19 cellular contexts compared by ENCODE assay signal in genomic region chr16:49576941-49577340, GRCh38.
DNase-seq lines count a peak whose midpoint lies in the region; ATAC-seq, FAIRE-seq and TF ChIP-seq lines count a peak whose summit lies in the region.
"Had no signal": no experiment of that assay in that cellular context is flagged by ENCODE, and none has a peak within 500 bp of the region (broad histone marks: within the 10 kb centered on the region; RNA-seq: fewer than 3 reads in every experiment).

No MANE protein-coding gene starts in this region.

- H3K36me3 ChIP-seq in bronchial epithelial cell (ENCODE audit: control insufficient read depth, insufficient read depth, low read length): no peaks in the 10 kb centered on the region

- no peak for TF ChIP-seq CTCF in bronchial epithelial cell (IDR thresholded peaks at IDR 0.05; ENCODE audit: insufficient read depth, low read length, severe bottlenecking)

- ATAC-seq in right cardiac atrium: no peak
- no peak for ATAC-seq in GM19023 (IDR thresholded peaks at IDR 0.05; ENCODE audit: unreplicated experiment)

- no peak overlapping the region for H3K4me3 ChIP-seq in bronchial epithelial cell (ENCODE audit: low read depth, low read length)
- H3K4me3 ChIP-seq in right cardiac atrium (ENCODE audit: low read length): no peak overlapping the region
- H3K4me3 ChIP-seq: GM23248 had no signal

- DNase-seq in GM12892 (ENCODE audit: insufficient read length) (no peak), bronchial epithelial cell (ENCODE audit: low read depth) (no peak), posterior vena cava (ENCODE audit: low spot score) (peak; percentile 50), right cardiac atrium (no peak), 8988T (no peak)
- DNase-seq: C1 segment of cervical spinal cord; Calu3; CD4-positive, alpha-beta memory T cell; COR-L47; DMS53; DMS79 treated with DMSO at 0.1 percent for 48 hours; GF-D8; GM23248; H7; HCEC 1CT had no signal

- H3K27me3 ChIP-seq in bronchial epithelial cell (ENCODE audit: control insufficient read depth, insufficient read depth, low read length) (no peaks in the 10 kb centered on the region), right cardiac atrium (ENCODE audit: control insufficient read depth, insufficient read depth) (no peaks in the 10 kb centered on the region)

- FAIRE-seq in GM12892 (lab: Jason Lieb, UNC) (peak; percentile 17), bronchial epithelial cell (lab: Jason Lieb, UNC) (peak; percentile 36)
- FAIRE-seq: GM12891, GM19239, H1 had no signal

- H3K27ac ChIP-seq in right cardiac atrium (ENCODE audit: low read length): no peak overlapping the region
- H3K27ac ChIP-seq: GM23248 had no signal

- intact Hi-C loops in posterior vena cava (cut with DNase I) (no loop called here), right cardiac atrium (cut with DNase I) (no loop called here)

- whole genome bisulfite sequencing in right cardiac atrium: 77% methylated on average over 3 of the region's 3 CpGs

- no peaks in the 10 kb centered on the region for H3K9me3 ChIP-seq in right cardiac atrium (ENCODE audit: control insufficient read depth, low read length)

- no peak for TF ChIP-seq POLR2A in GM12892 (IDR thresholded peaks at IDR 0.05; ENCODE audit: low read depth, low read length)

- H3K4me1 ChIP-seq in right cardiac atrium (ENCODE audit: control insufficient read depth, insufficient read depth, low read length): peaks cover 4% of the 10 kb centered on the region
